In genomic region chr15:79090487-79091203, GRCh38 we compare ENCODE assay signal across 1 cellular context.
TF ChIP-seq lines count a peak whose summit lies in the region.

RASGRF1 (minus strand) TSS chr15:79090780; CDS start chr15:79090498, 282 bp downstream.

TF ChIP-seq in HepG2, 621 proteins besides CTCF, POLR2A, EP300 and RAD21:
- TF ChIP-seq HNRNPK (IDR thresholded peaks at IDR 0.05; ENCODE audit: low read depth, low read length, poor library complexity, severe bottlenecking) (peak; percentile 17), RARG (CRISPR knock-in tag; IDR thresholded peaks at IDR 0.05; ENCODE audit: low read depth) (no peak), FOXP1 (IDR thresholded peaks at IDR 0.05) (no peak), FOXP1 (CRISPR knock-in tag; IDR thresholded peaks at IDR 0.05) (no peak), MTA1 (CRISPR knock-in tag; IDR thresholded peaks at IDR 0.05; ENCODE audit: borderline replicate concordance) (peak; percentile 22; the same call in 1 of the 2 replicates), ZNF142 (CRISPR knock-in tag; IDR thresholded peaks at IDR 0.05) (no peak), ZNF800 (CRISPR knock-in tag; IDR thresholded peaks at IDR 0.05) (peak; percentile 96; the same call in 1 of the 2 replicates)
